Comparison of ENCODE assay signal across 23 cellular contexts in the genomic region with DNA sequence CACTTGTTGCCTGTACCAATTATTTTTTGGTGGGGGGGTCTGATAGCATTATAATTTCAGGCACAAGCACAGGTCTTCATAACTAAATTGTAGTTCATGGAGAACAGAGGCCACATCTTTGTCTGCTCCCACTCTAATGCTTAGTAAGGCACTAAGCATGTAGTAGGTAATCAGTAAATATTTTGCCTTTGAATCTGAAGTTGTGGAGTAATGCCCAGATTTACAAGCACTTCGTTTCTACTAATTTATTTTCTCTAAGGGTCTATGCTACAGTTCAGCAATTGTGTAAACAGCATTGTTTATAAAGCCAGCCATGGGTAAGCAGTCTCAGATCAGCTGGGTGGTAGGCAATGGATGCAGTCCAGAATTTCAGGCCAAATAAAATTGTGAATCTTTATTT.
"Had no signal": no experiment of that assay in that cellular context is flagged by ENCODE, and none has a peak within 500 bp of the region (broad histone marks: within the 10 kb centered on the region; RNA-seq: fewer than 3 reads in every experiment).

No MANE protein-coding gene starts in this region.

- H3K27ac Mint-ChIP-seq: activated B cell treated with CpG ODN at 0.5 μM for 24 hours; activated CD4-positive, alpha-beta memory T cell treated with anti-CD3 and anti-CD28 coated beads, Interleukin-2, amount 10 ng/mL, durations not matched to agents 7 days and 5 days; activated CD8-positive, alpha-beta memory T cell treated with anti-CD3 and anti-CD28 coated beads, Interleukin-2, amount 10 ng/mL, durations not matched to agents 7 days and 5 days; activated T-helper 17 cell treated with anti-CD3 and anti-CD28 coated beads, Interleukin-2, amount 50 U/mL, for 72 hours; nephron; stimulated activated naive B cell treated with anti-CD40 and anti-IgM and Interleukin-4, amounts not matched to agents 10 μg/mL and 1 μg/mL and 100 μg/mL, for 72 hours; T-cell had no signal

- H3K27ac ChIP-seq: cardiac muscle cell, dorsolateral prefrontal cortex, epithelial cell of prostate, sigmoid colon, spleen, thyroid gland had no signal

- H3K9me3 Mint-ChIP-seq: activated B cell treated with CpG ODN at 0.5 μM for 24 hours; activated CD4-positive, alpha-beta memory T cell treated with anti-CD3 and anti-CD28 coated beads, Interleukin-2, amount 10 ng/mL, durations not matched to agents 7 days and 5 days; activated T-helper 17 cell treated with anti-CD3 and anti-CD28 coated beads, Interleukin-2, amount 50 U/mL, for 72 hours; nephron had no signal

- DNase-seq: activated B cell treated with CpG ODN at 0.5 μM for 24 hours; activated CD4-positive, alpha-beta memory T cell treated with anti-CD3 and anti-CD28 coated beads, Interleukin-2, amount 10 ng/mL, durations not matched to agents 7 days and 5 days; activated CD4-positive, alpha-beta T cell treated with anti-CD3 and anti-CD28 coated beads for 48 hours; activated CD8-positive, alpha-beta memory T cell treated with anti-CD3 and anti-CD28 coated beads, Interleukin-2, amount 10 ng/mL, durations not matched to agents 7 days and 5 days; activated naive CD4-positive, alpha-beta T cell; dorsolateral prefrontal cortex; foreskin melanocyte; glutamatergic neuron; hypothalamus; kidney; midbrain; nucleus accumbens; sigmoid colon; spleen; stimulated activated naive B cell treated with anti-CD40 and anti-IgM and Interleukin-4, amounts not matched to agents 10 μg/mL and 1 μg/mL and 100 μg/mL, for 72 hours; T-cell; T-helper 9 cell; thyroid gland had no signal

- H3K36me3 ChIP-seq: cardiac muscle cell, sigmoid colon, spleen, thyroid gland had no signal

- H3K27me3 Mint-ChIP-seq: activated B cell treated with CpG ODN at 0.5 μM for 24 hours; activated CD4-positive, alpha-beta memory T cell treated with anti-CD3 and anti-CD28 coated beads, Interleukin-2, amount 10 ng/mL, durations not matched to agents 7 days and 5 days; activated CD8-positive, alpha-beta memory T cell treated with anti-CD3 and anti-CD28 coated beads, Interleukin-2, amount 10 ng/mL, durations not matched to agents 7 days and 5 days; activated T-helper 17 cell treated with anti-CD3 and anti-CD28 coated beads, Interleukin-2, amount 50 U/mL, for 72 hours; stimulated activated naive B cell treated with anti-CD40 and anti-IgM and Interleukin-4, amounts not matched to agents 10 μg/mL and 1 μg/mL and 100 μg/mL, for 72 hours; T-cell had no signal

- H3K27me3 ChIP-seq: cardiac muscle cell, dorsolateral prefrontal cortex, sigmoid colon, spleen, thyroid gland had no signal

- H3K4me3 ChIP-seq: cardiac muscle cell, dorsolateral prefrontal cortex, lung, sigmoid colon, spleen, thyroid gland had no signal

- H3K4me3 Mint-ChIP-seq: activated B cell treated with CpG ODN at 0.5 μM for 24 hours; activated CD4-positive, alpha-beta memory T cell treated with anti-CD3 and anti-CD28 coated beads, Interleukin-2, amount 10 ng/mL, durations not matched to agents 7 days and 5 days; activated CD8-positive, alpha-beta memory T cell treated with anti-CD3 and anti-CD28 coated beads, Interleukin-2, amount 10 ng/mL, durations not matched to agents 7 days and 5 days; activated T-helper 17 cell treated with anti-CD3 and anti-CD28 coated beads, Interleukin-2, amount 50 U/mL, for 72 hours; nephron; stimulated activated naive B cell treated with anti-CD40 and anti-IgM and Interleukin-4, amounts not matched to agents 10 μg/mL and 1 μg/mL and 100 μg/mL, for 72 hours; T-cell had no signal

- H3K4me1 Mint-ChIP-seq: activated B cell treated with CpG ODN at 0.5 μM for 24 hours; activated CD4-positive, alpha-beta memory T cell treated with anti-CD3 and anti-CD28 coated beads, Interleukin-2, amount 10 ng/mL, durations not matched to agents 7 days and 5 days; activated CD8-positive, alpha-beta memory T cell treated with anti-CD3 and anti-CD28 coated beads, Interleukin-2, amount 10 ng/mL, durations not matched to agents 7 days and 5 days; activated T-helper 17 cell treated with anti-CD3 and anti-CD28 coated beads, Interleukin-2, amount 50 U/mL, for 72 hours; nephron; stimulated activated naive B cell treated with anti-CD40 and anti-IgM and Interleukin-4, amounts not matched to agents 10 μg/mL and 1 μg/mL and 100 μg/mL, for 72 hours; T-cell had no signal

- H3K4me1 ChIP-seq: sigmoid colon, spleen, thyroid gland had no signal

- H3K36me3 Mint-ChIP-seq: activated CD8-positive, alpha-beta memory T cell treated with anti-CD3 and anti-CD28 coated beads, Interleukin-2, amount 10 ng/mL, durations not matched to agents 7 days and 5 days; stimulated activated naive B cell treated with anti-CD40 and anti-IgM and Interleukin-4, amounts not matched to agents 10 μg/mL and 1 μg/mL and 100 μg/mL, for 72 hours; T-cell had no signal

- H3K9me3 ChIP-seq: sigmoid colon, spleen, thyroid gland had no signal
